Comparison of ENCODE assay signal across 8 cellular contexts in genomic region chr11:72222106-72222891, GRCh38. TPM values are rescaled to one million over a fixed set of nuclear protein-coding genes. Genes with fewer than 3 reads are reported as not detected.
DNase-seq lines count a peak whose midpoint lies in the region; ATAC-seq and TF ChIP-seq lines count a peak whose summit lies in the region.

No MANE protein-coding gene starts in this region.

- no peak overlapping the region for H2BK120ac ChIP-seq in mesendoderm (ENCODE audit: low read depth, low read length)

- H3K79me1 ChIP-seq in mesendoderm (ENCODE audit: low read length): peaks cover 11% of the 10 kb centered on the region

- peak overlapping the region; percentile 95 for H4K5ac ChIP-seq in mesendoderm (ENCODE audit: low read length)

- ATAC-seq in body of pancreas: no peak
- ATAC-seq in foreskin keratinocyte: no peak

- intact Hi-C loops in body of pancreas (cut with DNase I): no loop called here

- no peak overlapping the region for H2AK5ac ChIP-seq in mesendoderm (ENCODE audit: low read length)

- peak overlapping the region; percentile 69 for H3K56ac ChIP-seq in mesendoderm (ENCODE audit: low read length)

- H3K4ac ChIP-seq in mesendoderm (ENCODE audit: low read depth, low read length): peak overlapping the region; percentile 38

- in situ Hi-C loops in HAP-1 (cut with MboI; ENCODE audit: low sequenced_read_pairs) (no loop called here), GM13976 (cut with MboI; ENCODE audit: low sequenced_read_pairs, unreplicated experiment) (no loop called here)

- TF ChIP-seq CTCF in 22Rv1 (IDR thresholded peaks at IDR 0.05) (no peak), body of pancreas (IDR thresholded peaks at IDR 0.05) (no peak), GM13976 (IDR thresholded peaks at IDR 0.05; ENCODE audit: borderline replicate concordance, control extremely low read depth, extremely low read depth, insufficient read depth, missing control alignments) (no peak), foreskin keratinocyte (conservative IDR thresholded peaks at IDR 0.05) (no peak)

- no peak for TF ChIP-seq POLR2A in body of pancreas (IDR thresholded peaks at IDR 0.05)

- H3K27me3 ChIP-seq in HAP-1 (ENCODE audit: low read depth) (peaks cover 2% of the 10 kb centered on the region; the same call in 1 of the 2 replicates), body of pancreas (no peaks in the 10 kb centered on the region), mesendoderm (ENCODE audit: insufficient read depth, low read length, poor library complexity) (no peaks in the 10 kb centered on the region), foreskin keratinocyte (peaks cover 10% of the 10 kb centered on the region)

- no peak overlapping the region for H4K8ac ChIP-seq in mesendoderm (ENCODE audit: low read depth, low read length)

- DNase-seq in HAP-1 (ENCODE audit: low spot score in 2 of 2) (no peak), body of pancreas (no peak), mesendoderm (peak; percentile 38), NCI-H446 treated with DMSO at 0.1 percent for 48 hours (lab: John Stamatoyannopoulos, UW) (no peak), GM13976 (ENCODE audit: low spot score) (no peak), foreskin keratinocyte (no peak), GDM1 (lab: John Stamatoyannopoulos, UW) (no peak)

- no peaks in the 10 kb centered on the region for H3K9me3 ChIP-seq in HAP-1
- no peaks in the 10 kb centered on the region for H3K9me3 ChIP-seq in body of pancreas

- H3K4me3 ChIP-seq in HAP-1 (peak overlapping the region; percentile 69), body of pancreas (no peak overlapping the region), mesendoderm (ENCODE audit: low read length) (no peak overlapping the region)

- H2BK5ac ChIP-seq in mesendoderm (ENCODE audit: low read length): no peak overlapping the region

- peak overlapping the region; percentile 96 for H3K27ac ChIP-seq in 22Rv1
- peak overlapping the region; percentile 82 to 99 (median 96) for H3K27ac ChIP-seq in body of pancreas
- peak overlapping the region; percentile 57 for H3K27ac ChIP-seq in mesendoderm (ENCODE audit: low read depth, low read length)
- no peak overlapping the region for H3K27ac ChIP-seq in foreskin keratinocyte

- H3K36me3 ChIP-seq in HAP-1 (replicated peaks) (peaks cover 7% of the 10 kb centered on the region), body of pancreas (replicated peaks in 1 of 2; ENCODE audit: insufficient read depth in 1 of 2, low read depth in 2 of 2) (no peaks in the 10 kb centered on the region), mesendoderm (ENCODE audit: control insufficient read depth, insufficient read depth, low read length) (no peaks in the 10 kb centered on the region)

- peak overlapping the region; percentile 95 for H3K18ac ChIP-seq in mesendoderm (ENCODE audit: low read length)

- H3K9ac ChIP-seq in mesendoderm (ENCODE audit: low read length): peak overlapping the region; percentile 42

- peaks cover 6% of the 10 kb centered on the region for H3K4me1 ChIP-seq in HAP-1
- peaks cover 21% of the 10 kb centered on the region for H3K4me1 ChIP-seq in body of pancreas
- peaks cover 10% of the 10 kb centered on the region for H3K4me1 ChIP-seq in mesendoderm (ENCODE audit: control insufficient read depth, low read depth, low read length)
- peaks cover 4% of the 10 kb centered on the region for H3K4me1 ChIP-seq in foreskin keratinocyte

- peaks cover 12% of the 10 kb centered on the region for H3K79me2 ChIP-seq in mesendoderm (ENCODE audit: control insufficient read depth, insufficient read depth, low read length)

- WGBS in body of pancreas, 2 donors: 56 to 68% methylated on average over 6 of the region's 6 CpGs
- no CpG with 5 or more reads among the region's 6 CpGs for WGBS in mesendoderm (ENCODE audit: extremely low coverage, insufficient coverage, low lambda C conversion rate)

- peak overlapping the region; percentile 28 for H3K4me2 ChIP-seq in mesendoderm (ENCODE audit: low read length)

- peak overlapping the region; percentile 27 for H2BK15ac ChIP-seq in mesendoderm (replicated peaks; ENCODE audit: low read depth)

- H3K23ac ChIP-seq in mesendoderm (ENCODE audit: low read length): no peak overlapping the region

RNA-seq across cellular contexts. Expression of gene INPPL1, which starts 2.3 kb away (rescaled TPM):
- total RNA-seq in body of pancreas (10 to 100 TPM; 47.2 to 53.7 TPM), foreskin keratinocyte (45.0 and 56.7 TPM in 2 replicates)
- polyA plus RNA-seq in mesendoderm (2013, experiment 1 of 2): 59.0 TPM
- 57.6 TPM for polyA plus RNA-seq in mesendoderm (2013, experiment 2 of 2)
- polyA plus RNA-seq in foreskin keratinocyte: 26.0 and 26.3 TPM in 2 replicates

RNA-seq across cellular contexts. Expression of gene FOLR2, which starts 5.7 kb away (rescaled TPM):
- 10 to 100 TPM; 11.4 to 49.1 TPM for total RNA-seq in body of pancreas
- polyA plus RNA-seq in mesendoderm (2013, experiment 1 of 2): not detected
- polyA plus RNA-seq in mesendoderm (2013, experiment 2 of 2): not detected
- total RNA-seq in foreskin keratinocyte: not detected in 2 replicates
- polyA plus RNA-seq in foreskin keratinocyte: not detected in 2 replicates

RNA-seq across cellular contexts. Expression of gene PHOX2A, which starts 21.7 kb away (rescaled TPM):
- total RNA-seq in body of pancreas (not detected), foreskin keratinocyte (not detected in 2 replicates)
- polyA plus RNA-seq in mesendoderm (2013, experiment 1 of 2): 0.17 TPM
- 0.15 TPM for polyA plus RNA-seq in mesendoderm (2013, experiment 2 of 2)
- polyA plus RNA-seq in foreskin keratinocyte: not detected in 2 replicates

RNA-seq across cellular contexts. Expression of gene FOLR1, which starts 30.4 kb away (rescaled TPM):
- total RNA-seq in body of pancreas: 1 to 10 TPM in 1 of 2 donors, under 1 TPM in 1; 0.52 to 3.0 TPM
- polyA plus RNA-seq in mesendoderm (2013, experiment 1 of 2): 1.2 TPM
- 1.3 TPM for polyA plus RNA-seq in mesendoderm (2013, experiment 2 of 2)
- not detected in 2 replicates for total RNA-seq in foreskin keratinocyte
- polyA plus RNA-seq in foreskin keratinocyte: not detected in 2 replicates

Comparison
In these comparisons a context has a peak if more than half of its experiments do, and no peak if none do; other contexts are left out.
1. RNA of gene FOLR2, which starts 5.7 kb away (total RNA-seq): 11.4 to 49.1 TPM in body of pancreas; not detected in foreskin keratinocyte; every median in the first group is over 10 times any median in the second.